10 cellular contexts compared by ENCODE assay signal in the genomic region with DNA sequence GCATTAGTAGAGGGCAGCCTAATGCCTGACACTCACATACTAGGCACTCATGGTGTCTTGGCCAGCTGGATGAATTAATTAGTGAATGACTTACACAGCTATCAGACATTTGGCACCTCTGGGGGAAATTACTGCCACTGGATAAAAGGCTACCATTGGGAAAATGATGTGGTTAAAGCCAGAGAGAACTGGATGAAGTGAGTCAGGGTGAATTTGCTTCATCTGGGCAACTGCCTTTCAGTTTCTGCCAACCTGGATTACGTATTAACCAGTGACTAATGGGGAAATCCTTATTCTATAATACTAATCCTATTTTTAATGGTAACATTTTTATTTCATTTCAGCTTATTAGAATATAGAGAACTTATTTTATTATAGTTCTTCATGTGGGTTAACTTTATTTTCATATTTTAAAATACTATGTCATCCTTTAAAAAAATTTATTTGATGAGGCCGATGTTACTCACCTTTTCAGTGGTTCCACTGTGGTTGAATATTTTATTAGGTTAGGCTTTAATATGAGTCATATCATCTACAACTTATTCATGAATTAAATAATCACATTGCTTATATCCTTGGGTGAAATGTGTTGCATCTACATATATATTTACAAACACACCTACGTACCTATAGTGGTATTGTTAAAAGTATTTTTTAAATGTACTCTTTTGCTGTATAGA.
A peak's percentile ranks its signal among the peaks of the same experiment; 100 is the strongest.
DNase-seq lines count a peak whose midpoint lies in the region; ATAC-seq, FAIRE-seq and TF ChIP-seq lines count a peak whose summit lies in the region.
"Had no signal": no experiment of that assay in that cellular context is flagged by ENCODE, and none has a peak within 500 bp of the region (broad histone marks: within the 10 kb centered on the region; RNA-seq: fewer than 3 reads in every experiment).

No MANE protein-coding gene starts in this region.

- H3K27ac Mint-ChIP-seq in natural killer cell = no peak overlapping the region
- H3K27ac Mint-ChIP-seq: activated naive CD8-positive, alpha-beta T cell had no signal

- no peak for TF ChIP-seq POLR2A in GM12878 (IDR thresholded peaks at IDR 0.05; ENCODE audit: low read depth, low read length)

- no peak overlapping the region for H3K27ac ChIP-seq in GM12878 (ENCODE audit: control insufficient read depth, insufficient read depth)
- no peak overlapping the region for H3K27ac ChIP-seq in caudate nucleus (ENCODE audit: low read depth, low read length)

- H3K4me3 ChIP-seq in GM12878 = no peak overlapping the region

- no peaks in the 10 kb centered on the region for H3K9me3 ChIP-seq in GM12878 (replicated peaks; ENCODE audit: control insufficient read depth, insufficient read depth, low read length)

- H3K79me2 ChIP-seq in GM12878 (ENCODE audit: control insufficient read depth, insufficient read depth, low read length) = no peaks in the 10 kb centered on the region

- CTCF ChIA-PET in GM12878 (lab: Yijun Ruan, JAX) = interaction anchor here (0.8 to 5.4 kb wide), 7 partner anchors 10 to 638 kb away, joined by 3 to 22 read pairs (median 3); no protein-coding TSS in a partner anchor

- no peaks in the 10 kb centered on the region for H4K20me1 ChIP-seq in GM12878 (ENCODE audit: control insufficient read depth, insufficient read depth)

- peaks cover 2 to 3% of the 10 kb centered on the region in 2 experiments; a peak in 2 of 4 replicates for H3K27me3 ChIP-seq in GM12878 (replicated peaks in 1 of 2; ENCODE audit: control insufficient read depth in 2 of 2, insufficient read depth in 2 of 2, low read length in 1 of 2)

- TF ChIP-seq CTCF in GM12878 (IDR thresholded peaks at IDR 0.05 in 2 of 3, conservative IDR thresholded peaks at IDR 0.05 in 1 of 3; ENCODE audit: control insufficient read depth in 2 of 3, extremely low read depth in 1 of 3, insufficient read depth in 1 of 3, low read depth in 3 of 3, low read length in 3 of 3) = no peak
- TF ChIP-seq CTCF in natural killer cell (IDR thresholded peaks at IDR 0.05) = no peak

- in situ Hi-C loops in GM12878 (cut with MboI) = no loop called here

- no peak for TF ChIP-seq EP300 in GM12878 (IDR thresholded peaks at IDR 0.05; ENCODE audit: borderline replicate concordance in 1 of 2, control insufficient read depth in 1 of 2, low read depth in 2 of 2, low read length in 2 of 2)

- peaks cover 13 to 19% of the 10 kb centered on the region in 2 donors for H3K27me3 Mint-ChIP-seq in natural killer cell (ENCODE audit: low read depth in 2 of 2)

- intact Hi-C loops in GM12878 (cut with micrococcal nuclease; ENCODE audit: unreplicated experiment) (no loop called here), natural killer cell (cut with micrococcal nuclease) (no loop called here)

- H3K4me3 Mint-ChIP-seq in natural killer cell = no peak overlapping the region
- H3K4me3 Mint-ChIP-seq: activated naive CD8-positive, alpha-beta T cell; neural crest cell had no signal

- peak; percentile 80 for ATAC-seq in GM18873 (IDR thresholded peaks at IDR 0.05; ENCODE audit: low FRiP score, unreplicated experiment)
- peak; percentile 40 for ATAC-seq in HG03060 (IDR thresholded peaks at IDR 0.05; ENCODE audit: low read depth, unreplicated experiment)
- ATAC-seq in GM12878 = peak; percentile 84
- ATAC-seq in natural killer cell = no peak

- H3K36me3 ChIP-seq in GM12878 (ENCODE audit: control insufficient read depth in 2 of 2, insufficient read depth in 2 of 2, low read length in 1 of 2) = no peaks in the 10 kb centered on the region

- H3K9me3 Mint-ChIP-seq in natural killer cell = no peaks in the 10 kb centered on the region
- H3K9me3 Mint-ChIP-seq: neural crest cell had no signal

- POLR2A ChIA-PET in GM12878 (lab: Charles Lee) = interaction anchor here (0.8 kb wide), 1 partner anchor 199 kb away, joined by 3 read pairs; no protein-coding TSS in a partner anchor

- TF ChIP-seq RAD21 in GM12878 (IDR thresholded peaks at IDR 0.05; ENCODE audit: insufficient read depth, low read depth, low read length) = no peak

- no peaks in the 10 kb centered on the region for H3K4me1 Mint-ChIP-seq in natural killer cell
- H3K4me1 Mint-ChIP-seq: neural crest cell had no signal

- no peak overlapping the region for H3K4me2 ChIP-seq in GM12878 (ENCODE audit: control insufficient read depth, insufficient read depth)

- WGBS in GM12878 (ENCODE audit: insufficient coverage, insufficient replicate concordance, low lambda C conversion rate, missing lambda C conversion rate) = 92% methylated on average over 3 of the region's 3 CpGs

- RAD21 ChIA-PET in GM12878 (lab: Charles Lee; ENCODE audit: unreplicated experiment) = no interaction called here

- peak; percentile 13 for DNase-seq in GM12878 (ENCODE audit: low read depth, low spot score)
- peak; percentile 26 for DNase-seq in pulmonary artery endothelial cell (ENCODE audit: low read depth, low spot score)
- DNase-seq in natural killer cell = no peak
- DNase-seq in caudate nucleus (lab: John Stamatoyannopoulos, UW) = no peak
- DNase-seq in SIG-M5 treated with dmso at 0.1 percent for 504 hours (lab: John Stamatoyannopoulos, UW; ENCODE audit: unreplicated experiment) = no peak
- no peak for DNase-seq in GF-D8 (lab: John Stamatoyannopoulos, UW)

- H2AFZ ChIP-seq in GM12878 (ENCODE audit: control insufficient read depth, low read depth, low read length) = no peak overlapping the region

- SMC1A ChIA-PET in GM12878 (lab: Charles Lee; ENCODE audit: uncharacterized antibody, unreplicated experiment) = no interaction called here

- no peaks in the 10 kb centered on the region for H3K36me3 Mint-ChIP-seq in natural killer cell
- H3K36me3 Mint-ChIP-seq: activated naive CD8-positive, alpha-beta T cell had no signal

- no peaks in the 10 kb centered on the region for H3K4me1 ChIP-seq in GM12878 (ENCODE audit: control insufficient read depth, insufficient read depth, low read length)

- H3K9ac ChIP-seq in GM12878 (ENCODE audit: control insufficient read depth, insufficient read depth, low read length) = no peak overlapping the region

- no TSS peak for BruUV-seq in GM12878 (replicated peaks; lab: Mats Ljungman, UMichigan)

- FAIRE-seq in GM12878 (lab: Jason Lieb, UNC) = no peak

TF ChIP-seq in GM12878, 131 proteins besides CTCF, POLR2A, EP300 and RAD21:
- TF ChIP-seq ELK1 (IDR thresholded peaks at IDR 0.05; ENCODE audit: low read depth, low read length) = no peak
- no peak for TF ChIP-seq TARDBP (IDR thresholded peaks at IDR 0.05; ENCODE audit: borderline replicate concordance)
- peak; percentile 51 for TF ChIP-seq IKZF1 (conservative IDR thresholded peaks at IDR 0.05)
- TF ChIP-seq IKZF2 (IDR thresholded peaks at IDR 0.05) = peak; percentile 45 to 57; a peak in 3 of 4 replicates
- TF ChIP-seq MTA2 (IDR thresholded peaks at IDR 0.05; ENCODE audit: low read depth) = 0 out of 2 replicates have a peak, but pooled peaks have one; percentile 23

Comparison
In these comparisons a context has a peak if more than half of its experiments do, and no peak if none do; other contexts are left out.
1. ATAC-seq: peak in GM18873 (single experiment), HG03060 (single experiment) and GM12878 (single experiment); none in natural killer cell (0 of 3).
2. DNase-seq: peak in GM12878 (single experiment) and pulmonary artery endothelial cell (single experiment); none in natural killer cell (single experiment), caudate nucleus (0 of 61), SIG-M5 treated with dmso at 0.1 percent for 504 hours (single experiment) and GF-D8 (single experiment).